In the genomic region with DNA sequence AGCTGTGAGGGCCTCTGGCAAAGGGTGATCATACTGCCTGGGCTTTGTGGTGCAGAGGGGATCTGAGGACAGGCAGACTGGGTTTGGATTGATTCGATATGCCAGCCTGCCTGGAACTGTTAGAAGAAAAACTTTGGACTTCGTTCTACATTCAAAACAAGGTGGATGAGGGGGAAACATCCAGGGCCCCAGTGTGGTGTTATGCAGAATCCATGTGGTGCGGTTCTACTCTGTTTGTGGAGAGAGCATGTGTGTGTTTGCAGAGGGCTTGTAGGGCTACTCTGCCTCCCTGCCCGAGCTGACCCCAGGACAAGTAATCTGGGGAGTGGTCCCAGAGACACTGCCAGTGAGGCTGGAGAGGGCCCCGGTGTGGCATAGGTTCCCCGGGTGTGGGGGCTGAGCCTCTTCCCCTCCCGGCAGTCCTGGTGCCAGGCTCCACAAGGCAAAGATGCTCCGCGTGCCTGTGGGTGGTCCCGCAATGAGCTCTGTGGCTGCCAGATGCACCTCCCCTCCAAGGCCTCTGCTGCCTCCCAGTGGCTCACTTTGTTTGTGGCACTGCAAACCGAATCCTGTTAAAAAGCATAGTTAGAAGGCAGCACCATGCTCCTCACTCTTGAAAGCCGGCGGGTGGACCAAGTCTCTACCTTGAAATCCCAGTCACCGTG, we compare ENCODE assay signal across 1 cellular context.
TF ChIP-seq lines count a peak whose summit lies in the region.

No MANE protein-coding gene starts in this region.

TF ChIP-seq in SK-N-SH, 30 proteins besides CTCF, POLR2A, EP300 and RAD21 (continued from another document):
- TF ChIP-seq, protein P1, sequence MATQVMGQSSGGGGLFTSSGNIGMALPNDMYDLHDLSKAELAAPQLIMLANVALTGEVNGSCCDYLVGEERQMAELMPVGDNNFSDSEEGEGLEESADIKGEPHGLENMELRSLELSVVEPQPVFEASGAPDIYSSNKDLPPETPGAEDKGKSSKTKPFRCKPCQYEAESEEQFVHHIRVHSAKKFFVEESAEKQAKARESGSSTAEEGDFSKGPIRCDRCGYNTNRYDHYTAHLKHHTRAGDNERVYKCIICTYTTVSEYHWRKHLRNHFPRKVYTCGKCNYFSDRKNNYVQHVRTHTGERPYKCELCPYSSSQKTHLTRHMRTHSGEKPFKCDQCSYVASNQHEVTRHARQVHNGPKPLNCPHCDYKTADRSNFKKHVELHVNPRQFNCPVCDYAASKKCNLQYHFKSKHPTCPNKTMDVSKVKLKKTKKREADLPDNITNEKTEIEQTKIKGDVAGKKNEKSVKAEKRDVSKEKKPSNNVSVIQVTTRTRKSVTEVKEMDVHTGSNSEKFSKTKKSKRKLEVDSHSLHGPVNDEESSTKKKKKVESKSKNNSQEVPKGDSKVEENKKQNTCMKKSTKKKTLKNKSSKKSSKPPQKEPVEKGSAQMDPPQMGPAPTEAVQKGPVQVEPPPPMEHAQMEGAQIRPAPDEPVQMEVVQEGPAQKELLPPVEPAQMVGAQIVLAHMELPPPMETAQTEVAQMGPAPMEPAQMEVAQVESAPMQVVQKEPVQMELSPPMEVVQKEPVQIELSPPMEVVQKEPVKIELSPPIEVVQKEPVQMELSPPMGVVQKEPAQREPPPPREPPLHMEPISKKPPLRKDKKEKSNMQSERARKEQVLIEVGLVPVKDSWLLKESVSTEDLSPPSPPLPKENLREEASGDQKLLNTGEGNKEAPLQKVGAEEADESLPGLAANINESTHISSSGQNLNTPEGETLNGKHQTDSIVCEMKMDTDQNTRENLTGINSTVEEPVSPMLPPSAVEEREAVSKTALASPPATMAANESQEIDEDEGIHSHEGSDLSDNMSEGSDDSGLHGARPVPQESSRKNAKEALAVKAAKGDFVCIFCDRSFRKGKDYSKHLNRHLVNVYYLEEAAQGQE (IDR thresholded peaks at IDR 0.05; ENCODE audit: low read depth, low read length) = no peak
- TF ChIP-seq SIN3A (IDR thresholded peaks at IDR 0.05; ENCODE audit: borderline replicate concordance, low read depth, low read length) (no peak), MXI1 (IDR thresholded peaks at IDR 0.05; ENCODE audit: low read depth, low read length) (peak; percentile 70; the same call in 1 of the 2 replicates), SMC3 (IDR thresholded peaks at IDR 0.05; ENCODE audit: low read depth, low read length) (peak; percentile 87)
TF ChIP-seq in SK-N-SH: peak in this region for 3.
